18 cellular contexts compared by ENCODE assay signal in genomic region chr10:110110338-110110737, GRCh38.
DNase-seq lines count a peak whose midpoint lies in the region; ATAC-seq and TF ChIP-seq lines count a peak whose summit lies in the region.
"Had no signal": no experiment of that assay in that cellular context is flagged by ENCODE, and none has a peak within 500 bp of the region (broad histone marks: within the 10 kb centered on the region; RNA-seq: fewer than 3 reads in every experiment).

No MANE protein-coding gene starts in this region.

- peaks cover 37 to 78% of the 10 kb centered on the region in 2 donors for H3K4me1 Mint-ChIP-seq in immature natural killer cell
- H3K4me1 Mint-ChIP-seq: H9 had no signal

- H3K27me3 Mint-ChIP-seq in immature natural killer cell (ENCODE audit: low read depth in 3 of 3) = peaks cover 0 to 2% (median 0%) of the 10 kb centered on the region in 3 donors

- no peaks in the 10 kb centered on the region for H3K9me3 Mint-ChIP-seq in immature natural killer cell
- H3K9me3 Mint-ChIP-seq: H9 had no signal

- DNase-seq in stimulated activated CD4-positive, alpha-beta T cell treated with anti-CD3 and anti-CD28 coated beads, Interleukin-1b, Interleukin-23, amount 100 ng/mL, for 48 hours = peak; percentile 12
- no peak for DNase-seq in stimulated activated CD4-positive, alpha-beta T cell treated with anti-CD3 and anti-CD28 coated beads, Interleukin-4, amount 100 ng/mL, for 24 hours
- DNase-seq in immature natural killer cell (peak in 2 of 3 donors; percentile 8 to 22), NCI-H510A treated with DMSO at 0.1 percent for 48 hours (lab: John Stamatoyannopoulos, UW) (no peak)
- no peak for DNase-seq in NK-92 treated with Interleukin-12 subunit alpha and Interleukin-12 subunit beta, amount 100 ng/mL, for 24 hours (lab: John Stamatoyannopoulos, UW)
- DNase-seq: activated CD4-positive, alpha-beta T cell treated with anti-CD3 and anti-CD28 coated beads, Interleukin-2, amount 50 U/mL, for 48 hours; DMS 273 treated with DMSO at 0.1 percent for 48 hours; H9; kidney glomerular epithelial cell; NCI-H1092; NCI-H526 treated with DMSO at 0.1 percent for 48 hours; nucleus accumbens; sigmoid colon; stimulated activated CD4-positive, alpha-beta T cell treated with anti-CD3 and anti-CD28 coated beads, Interleukin-2, amount 100 ng/mL, for 24 hours; testis had no signal

- ATAC-seq in HG03378 (IDR thresholded peaks at IDR 0.05; ENCODE audit: unreplicated experiment) (peak; percentile 76), SK-N-SH treated with all-trans-retinoic acid at 6 μM for 48 hours (no peak), HG03097 (IDR thresholded peaks at IDR 0.05; ENCODE audit: low FRiP score, unreplicated experiment) (no peak)

- H3K4me3 Mint-ChIP-seq in immature natural killer cell = peak overlapping the region in 3 of 5 donors; percentile 19 to 48 (median 28)
- H3K4me3 Mint-ChIP-seq: H9 had no signal

- peaks cover 17 to 29% (median 21%) of the 10 kb centered on the region in 3 donors for H3K36me3 Mint-ChIP-seq in immature natural killer cell

- H3K27ac Mint-ChIP-seq in immature natural killer cell = peak overlapping the region; percentile 56 to 86 (median 78)
- H3K27ac Mint-ChIP-seq: H9 had no signal

TF ChIP-seq in SK-N-SH treated with all-trans-retinoic acid at 6 μM for 48 hours, 23 proteins besides CTCF, POLR2A, EP300 and RAD21:
- no peak for TF ChIP-seq RARB (CRISPR knock-in tag; IDR thresholded peaks at IDR 0.05)
- no peak for TF ChIP-seq PATZ1 (CRISPR knock-in tag; IDR thresholded peaks at IDR 0.05; ENCODE audit: borderline replicate concordance)
- TF ChIP-seq PPARA (CRISPR knock-in tag; IDR thresholded peaks at IDR 0.05; ENCODE audit: borderline replicate concordance) = no peak
- TF ChIP-seq CSDC2 (CRISPR knock-in tag; IDR thresholded peaks at IDR 0.05) = no peak
- TF ChIP-seq POU6F1 (CRISPR knock-in tag; IDR thresholded peaks at IDR 0.05; ENCODE audit: borderline replicate concordance, low read depth) = no peak
- TF ChIP-seq ZC3H10 (CRISPR knock-in tag; IDR thresholded peaks at IDR 0.05) = no peak
- TF ChIP-seq TSHZ2 (CRISPR knock-in tag; IDR thresholded peaks at IDR 0.05) = no peak

Comparison
In these comparisons a context has a peak if more than half of its experiments do, and no peak if none do; other contexts are left out.
1. DNase-seq: peak in stimulated activated CD4-positive, alpha-beta T cell treated with anti-CD3 and anti-CD28 coated beads, Interleukin-1b, Interleukin-23, amount 100 ng/mL, for 48 hours (single experiment) and immature natural killer cell (2 of 3); none in stimulated activated CD4-positive, alpha-beta T cell treated with anti-CD3 and anti-CD28 coated beads, Interleukin-4, amount 100 ng/mL, for 24 hours (single experiment), NCI-H510A treated with DMSO at 0.1 percent for 48 hours (single experiment) and NK-92 treated with Interleukin-12 subunit alpha and Interleukin-12 subunit beta, amount 100 ng/mL, for 24 hours (single experiment).